13 cellular contexts compared by ENCODE assay signal in genomic region chr14:52844262-52845060, GRCh38. TPM values are rescaled to one million over a fixed set of nuclear protein-coding genes. Genes with fewer than 3 reads are reported as not detected.
DNase-seq lines count a peak whose midpoint lies in the region; TF ChIP-seq lines count a peak whose summit lies in the region.
"Had no signal": no experiment of that assay in that cellular context is flagged by ENCODE, and none has a peak within 500 bp of the region (broad histone marks: within the 10 kb centered on the region; RNA-seq: fewer than 3 reads in every experiment).

No MANE protein-coding gene starts in this region.

- H3K36me3 Mint-ChIP-seq in nephron (ENCODE audit: low read depth) = no peaks in the 10 kb centered on the region

- intact Hi-C loops in uterus (cut with DNase I; ENCODE audit: low total_unique reads) = no loop called here
- intact Hi-C loops in head of caudate nucleus (cut with DNase I) = no loop called here

- no peak overlapping the region for H3K4me3 ChIP-seq in uterus
- H3K4me3 ChIP-seq: A549, K562 had no signal

- no peak for TF ChIP-seq CTCF in nephron (IDR thresholded peaks at IDR 0.05; ENCODE audit: unreplicated experiment in 3 of 3)
- TF ChIP-seq CTCF in uterus (IDR thresholded peaks at IDR 0.05) = no peak

- peaks cover 18% of the 10 kb centered on the region for H3K4me1 Mint-ChIP-seq in nephron

- H3K27me3 ChIP-seq in uterus = no peaks in the 10 kb centered on the region

- no peaks in the 10 kb centered on the region for H3K36me3 ChIP-seq in uterus

- no peaks in the 10 kb centered on the region for H3K27me3 Mint-ChIP-seq in nephron (ENCODE audit: low read depth)
- H3K27me3 Mint-ChIP-seq: T-helper 17 cell had no signal

- DNase-seq in SIG-M5 treated with dmso at 0.1 percent for 504 hours (lab: John Stamatoyannopoulos, UW; ENCODE audit: unreplicated experiment) (peak; percentile 3), SIG-M5 (lab: John Stamatoyannopoulos, UW) (no peak), fibroblast of peridontal ligament (ENCODE audit: extremely low read depth) (peak; percentile 33), uterus (peak in 1 of 2 donors; percentile 25), head of caudate nucleus (no peak), T1000 (lab: John Stamatoyannopoulos, UW) (no peak), A172 (ENCODE audit: low spot score) (no peak)
- DNase-seq: NCI-H510A, nucleus accumbens, T-helper 17 cell had no signal

- H3K9me3 Mint-ChIP-seq in nephron = no peaks in the 10 kb centered on the region

- H3K27ac Mint-ChIP-seq in nephron = peak overlapping the region; percentile 43 to 75 (median 61)
- H3K27ac Mint-ChIP-seq: T-helper 17 cell had no signal

- H3K27ac ChIP-seq in uterus = peak overlapping the region; percentile 75 to 77
- H3K27ac ChIP-seq: A549 had no signal

- TF ChIP-seq POLR2A in uterus (IDR thresholded peaks at IDR 0.05) = no peak

- no peak overlapping the region for H3K4me3 Mint-ChIP-seq in nephron
- H3K4me3 Mint-ChIP-seq: T-helper 17 cell had no signal

- no peaks in the 10 kb centered on the region for H3K9me3 ChIP-seq in uterus
- H3K9me3 ChIP-seq: A549 had no signal

- no peaks in the 10 kb centered on the region for H3K4me1 ChIP-seq in uterus

RNA-seq across cellular contexts. Expression of gene GNPNAT1, which starts 53.1 kb away (rescaled TPM):
- total RNA-seq in uterus = 10 to 100 TPM in 3 of 4 donors, 1 to 10 TPM in 1; 3.8 to 26.8 (median 15.3) TPM
- total RNA-seq in A172 (2014; rRNA removed; shearing (Covaris generic)) = 21.3 and 78.2 TPM in 2 replicates

Comparison
In these comparisons a context has a peak if more than half of its experiments do, and no peak if none do; other contexts are left out.
1. DNase-seq: peak in SIG-M5 treated with dmso at 0.1 percent for 504 hours (single experiment) and fibroblast of peridontal ligament (single experiment); none in SIG-M5 (single experiment), head of caudate nucleus (0 of 42), T1000 (single experiment) and A172 (single experiment).